Comparison of ENCODE assay signal across 8 cellular contexts in the genomic region with DNA sequence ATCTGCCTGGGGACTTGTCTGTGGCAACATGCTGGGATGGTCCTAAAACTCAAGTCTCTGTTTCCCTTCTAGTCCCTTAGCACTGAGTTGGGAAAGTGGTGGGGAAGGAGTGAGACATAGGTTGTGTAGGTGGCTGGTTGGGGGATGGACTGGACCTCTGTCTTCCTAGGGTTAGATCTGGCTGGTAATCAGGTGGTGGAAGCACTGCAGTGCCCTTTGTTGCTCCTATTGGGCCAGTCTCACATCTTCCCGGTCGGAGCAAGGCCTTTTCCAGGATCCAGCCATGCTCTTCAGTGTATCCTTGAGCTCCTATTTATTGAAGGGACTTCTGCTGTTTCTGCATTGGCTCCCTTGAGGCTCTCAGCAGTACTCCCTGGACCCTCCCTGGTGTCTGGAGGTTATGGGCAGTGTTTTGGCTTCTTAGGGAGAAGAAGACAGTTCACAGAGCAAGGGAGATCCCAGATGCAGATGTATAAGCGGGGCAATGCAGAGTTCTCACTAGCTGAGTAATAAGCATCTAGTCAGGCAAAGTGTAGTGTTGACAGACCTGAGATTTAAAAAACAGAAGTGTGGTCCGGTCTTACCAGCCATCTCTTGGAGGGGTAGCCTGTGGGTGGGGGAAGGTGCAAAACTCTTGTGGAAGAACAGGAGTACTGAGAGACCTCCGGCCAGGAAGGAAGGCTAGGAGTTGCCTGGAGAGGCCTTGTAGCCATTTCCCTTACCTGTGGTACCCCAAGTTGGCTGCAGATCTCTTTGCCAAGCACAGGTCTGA. TPM values are rescaled to one million over a fixed set of nuclear protein-coding genes. Genes with fewer than 3 reads are reported as not detected.
DNase-seq lines count a peak whose midpoint lies in the region; ATAC-seq lines count a peak whose summit lies in the region.

No MANE protein-coding gene starts in this region.

- H3K9me3 ChIP-seq in Karpas-422 (ENCODE audit: low read length) = no peaks in the 10 kb centered on the region

- peak; percentile 57 for DNase-seq in CD1c-positive myeloid dendritic cell (ENCODE audit: extremely low spot score)
- DNase-seq in Karpas-422 = peak; percentile 49
- DNase-seq in central memory CD8-positive, alpha-beta T cell (ENCODE audit: low spot score in 2 of 2) = no peak
- no peak for DNase-seq in natural killer cell treated with Interleukin-12 subunit alpha and Interleukin-12 subunit beta and Interleukin-15 and Interleukin-18, amount 100 ng/mL, for 72 hours (ENCODE audit: low spot score)
- DNase-seq in putamen (ENCODE audit: low spot score) = no peak
- DNase-seq in cortex of kidney (lab: John Stamatoyannopoulos, UW) = no peak
- no peak for DNase-seq in amygdala (lab: John Stamatoyannopoulos, UW)

- H4K20me1 ChIP-seq in Karpas-422 (ENCODE audit: insufficient read depth, low read depth, low read length) = peaks cover 21% of the 10 kb centered on the region; the same call in 1 of the 2 replicates

- H3K4me1 Mint-ChIP-seq in central memory CD8-positive, alpha-beta T cell = peaks cover 36% of the 10 kb centered on the region
- H3K4me1 Mint-ChIP-seq in natural killer cell treated with Interleukin-12 subunit alpha and Interleukin-12 subunit beta and Interleukin-15 and Interleukin-18, amount 100 ng/mL, for 72 hours (ENCODE audit: low read depth in 2 of 2) = peaks cover 30 to 36% of the 10 kb centered on the region in 2 donors

- peak overlapping the region; percentile 98 for H3K9ac ChIP-seq in Karpas-422 (ENCODE audit: low read length)

- peaks cover 8% of the 10 kb centered on the region; the same call in 1 of the 2 replicates for H3K36me3 ChIP-seq in Karpas-422 (ENCODE audit: insufficient read depth, low read length)

- ATAC-seq in central memory CD8-positive, alpha-beta T cell (replicated peaks; ENCODE audit: extremely low read depth, poor library complexity, severe bottlenecking) = no peak
- no peak for ATAC-seq in natural killer cell treated with Interleukin-12 subunit alpha and Interleukin-12 subunit beta and Interleukin-15 and Interleukin-18, amount 100 ng/mL, for 72 hours
- no peak for ATAC-seq in HG02798 (IDR thresholded peaks at IDR 0.05; ENCODE audit: poor library complexity, unreplicated experiment)

- H3K4me3 Mint-ChIP-seq in central memory CD8-positive, alpha-beta T cell = peak overlapping the region; percentile 82
- H3K4me3 Mint-ChIP-seq in natural killer cell treated with Interleukin-12 subunit alpha and Interleukin-12 subunit beta and Interleukin-15 and Interleukin-18, amount 100 ng/mL, for 72 hours = peak overlapping the region; percentile 95

- no peaks in the 10 kb centered on the region for H3K9me2 ChIP-seq in Karpas-422 (replicated peaks; ENCODE audit: insufficient read depth, low read length)

- peak overlapping the region; percentile 92 for H3K4me2 ChIP-seq in Karpas-422 (ENCODE audit: low read depth, low read length, poor library complexity, severe bottlenecking)

- peak overlapping the region; percentile 86 for H3K27ac ChIP-seq in Karpas-422 (ENCODE audit: low read length)

- H3K27ac Mint-ChIP-seq in central memory CD8-positive, alpha-beta T cell (ENCODE audit: low read depth) = peak overlapping the region; percentile 80
- H3K27ac Mint-ChIP-seq in natural killer cell treated with Interleukin-12 subunit alpha and Interleukin-12 subunit beta and Interleukin-15 and Interleukin-18, amount 100 ng/mL, for 72 hours = peak overlapping the region; percentile 95 to 97

- H2AFZ ChIP-seq in Karpas-422 (ENCODE audit: low read length) = no peak overlapping the region

- peaks cover 12% of the 10 kb centered on the region for H3K36me3 Mint-ChIP-seq in central memory CD8-positive, alpha-beta T cell (ENCODE audit: insufficient read depth)
- H3K36me3 Mint-ChIP-seq in natural killer cell treated with Interleukin-12 subunit alpha and Interleukin-12 subunit beta and Interleukin-15 and Interleukin-18, amount 100 ng/mL, for 72 hours = no peaks in the 10 kb centered on the region

- no peaks in the 10 kb centered on the region for H3K9me3 Mint-ChIP-seq in central memory CD8-positive, alpha-beta T cell
- H3K9me3 Mint-ChIP-seq in natural killer cell treated with Interleukin-12 subunit alpha and Interleukin-12 subunit beta and Interleukin-15 and Interleukin-18, amount 100 ng/mL, for 72 hours = no peaks in the 10 kb centered on the region

- H3K79me2 ChIP-seq in Karpas-422 (ENCODE audit: low read length) = peaks cover 72% of the 10 kb centered on the region

- H3K27me3 Mint-ChIP-seq in central memory CD8-positive, alpha-beta T cell = no peaks in the 10 kb centered on the region
- H3K27me3 Mint-ChIP-seq in natural killer cell treated with Interleukin-12 subunit alpha and Interleukin-12 subunit beta and Interleukin-15 and Interleukin-18, amount 100 ng/mL, for 72 hours = no peaks in the 10 kb centered on the region

- no peaks in the 10 kb centered on the region for H3K27me3 ChIP-seq in Karpas-422 (ENCODE audit: low read length)

- H3K4me1 ChIP-seq in Karpas-422 (ENCODE audit: low read length) = peaks cover 44% of the 10 kb centered on the region

- H3K4me3 ChIP-seq in Karpas-422 (ENCODE audit: low read length) = peak overlapping the region; percentile 100

RNA-seq across cellular contexts. Expression of a gene that starts 1.3 kb away (rescaled TPM):
- total RNA-seq in Karpas-422 (2014; rRNA removed; shearing (Covaris generic); ENCODE audit: low replicate concordance) = 179 and 237 TPM in 2 replicates
- 100 to 1,000 TPM; 114 to 124 TPM for total RNA-seq in natural killer cell treated with Interleukin-12 subunit alpha and Interleukin-12 subunit beta and Interleukin-15 and Interleukin-18, amount 100 ng/mL, for 72 hours

RNA-seq across cellular contexts. Expression of a gene that starts 2.0 kb away (rescaled TPM):
- total RNA-seq in Karpas-422 (2014; rRNA removed; shearing (Covaris generic); ENCODE audit: low replicate concordance) = 22.0 and 36.0 TPM in 2 replicates
- total RNA-seq in natural killer cell treated with Interleukin-12 subunit alpha and Interleukin-12 subunit beta and Interleukin-15 and Interleukin-18, amount 100 ng/mL, for 72 hours = 10 to 100 TPM; 51.6 to 83.7 TPM

RNA-seq across cellular contexts. Expression of a gene that starts 3.4 kb away (rescaled TPM):
- total RNA-seq in Karpas-422 (2014; rRNA removed; shearing (Covaris generic); ENCODE audit: low replicate concordance) = 57.1 and 89.9 TPM in 2 replicates
- 10 to 100 TPM; 30.5 to 45.9 TPM for total RNA-seq in natural killer cell treated with Interleukin-12 subunit alpha and Interleukin-12 subunit beta and Interleukin-15 and Interleukin-18, amount 100 ng/mL, for 72 hours

RNA-seq across cellular contexts. Expression of a gene that starts 27.4 kb away (rescaled TPM):
- 46.4 and 52.1 TPM in 2 replicates for total RNA-seq in Karpas-422 (2014; rRNA removed; shearing (Covaris generic); ENCODE audit: low replicate concordance)
- total RNA-seq in natural killer cell treated with Interleukin-12 subunit alpha and Interleukin-12 subunit beta and Interleukin-15 and Interleukin-18, amount 100 ng/mL, for 72 hours = 100 to 1,000 TPM; 100 to 151 TPM

RNA-seq across cellular contexts. Expression of a gene that starts 38.8 kb away (rescaled TPM):
- 0.52 and 1.1 TPM in 2 replicates for total RNA-seq in Karpas-422 (2014; rRNA removed; shearing (Covaris generic); ENCODE audit: low replicate concordance)
- 1 to 10 TPM in 1 of 2 donors, under 1 TPM in 1; 0.24 to 1.1 TPM for total RNA-seq in natural killer cell treated with Interleukin-12 subunit alpha and Interleukin-12 subunit beta and Interleukin-15 and Interleukin-18, amount 100 ng/mL, for 72 hours

Comparison
In these comparisons a context has a peak if more than half of its experiments do, and no peak if none do; other contexts are left out.
1. DNase-seq: peak in CD1c-positive myeloid dendritic cell (single experiment) and Karpas-422 (single experiment); none in central memory CD8-positive, alpha-beta T cell (0 of 2), natural killer cell treated with Interleukin-12 subunit alpha and Interleukin-12 subunit beta and Interleukin-15 and Interleukin-18, amount 100 ng/mL, for 72 hours (single experiment), putamen (single experiment), cortex of kidney (single experiment) and amygdala (0 of 56).